In genomic region chr5:109874108-109874507, GRCh38 we compare ENCODE assay signal across 19 cellular contexts.
"Had no signal": no experiment of that assay in that cellular context is flagged by ENCODE, and none has a peak within 500 bp of the region (broad histone marks: within the 10 kb centered on the region; RNA-seq: fewer than 3 reads in every experiment).

No MANE protein-coding gene starts in this region.

- DNase-seq: effector CD4-positive, alpha-beta T cell; erythroblast; foreskin keratinocyte; immature natural killer cell; left ventricle myocardium inferior; mesenchymal stem cell; midbrain; nephron progenitor cell; posterior cingulate gyrus; stimulated activated CD4-positive, alpha-beta T cell treated with anti-CD3 and anti-CD28 coated beads, Interleukin-2, amount 100 ng/mL, for 24 hours; stimulated activated CD4-positive, alpha-beta T cell treated with anti-CD3 and anti-CD28 coated beads, Interleukin-4, amount 100 ng/mL, for 4 hours; stimulated activated naive CD4-positive, alpha-beta T cell; tibial artery had no signal

- H3K9me3 ChIP-seq: tibial artery, upper lobe of left lung, vagina had no signal

- H3K27ac ChIP-seq: coronary artery, foreskin keratinocyte, left ventricle myocardium inferior, tibial artery, vagina had no signal

- H3K4me3 ChIP-seq: coronary artery, left ventricle myocardium inferior, lung, tibial artery, upper lobe of left lung, vagina had no signal

- ATAC-seq: foreskin keratinocyte, sciatic nerve had no signal

- H3K27ac Mint-ChIP-seq: endodermal cell, immature natural killer cell, nephron progenitor cell had no signal

- H3K4me1 ChIP-seq: left ventricle myocardium inferior, tibial artery, upper lobe of left lung, vagina had no signal

- H3K4me3 Mint-ChIP-seq: endodermal cell, immature natural killer cell, nephron progenitor cell had no signal

- H3K9me3 Mint-ChIP-seq: immature natural killer cell, nephron progenitor cell had no signal

- H3K4me1 Mint-ChIP-seq: endodermal cell had no signal

- H3K36me3 ChIP-seq: left ventricle myocardium inferior, tibial artery, upper lobe of left lung, vagina had no signal

- H3K27me3 ChIP-seq: foreskin keratinocyte, tibial artery, upper lobe of left lung, vagina had no signal
